ENCODE assay signal across 9 cellular contexts in genomic region chr2:62293490-62294212, GRCh38.
A peak's percentile ranks its signal among the peaks of the same experiment; 100 is the strongest.
DNase-seq lines count a peak whose midpoint lies in the region; ATAC-seq lines count a peak whose summit lies in the region.
"Had no signal": no experiment of that assay in that cellular context is flagged by ENCODE, and none has a peak within 500 bp of the region (broad histone marks: within the 10 kb centered on the region; RNA-seq: fewer than 3 reads in every experiment).

No MANE protein-coding gene starts in this region.

- intact Hi-C loops in dendritic cell treated with granulocyte-macrophage colony-stimulating factor and Interleukin-4, amounts not matched to agents 40 ng/mL and 50 ng/mL, for 4 days (cut with micrococcal nuclease), result no loop called here

- no peaks in the 10 kb centered on the region for H3K36me3 Mint-ChIP-seq in dendritic cell treated with granulocyte-macrophage colony-stimulating factor and Interleukin-4, amounts not matched to agents 40 ng/mL and 50 ng/mL, for 4 days (ENCODE audit: low read depth)
- H3K36me3 Mint-ChIP-seq in activated naive CD8-positive, alpha-beta T cell treated with anti-CD3 and anti-CD28 coated beads for 36 hours, result no peaks in the 10 kb centered on the region

- H3K4me1 Mint-ChIP-seq in dendritic cell treated with granulocyte-macrophage colony-stimulating factor and Interleukin-4, amounts not matched to agents 40 ng/mL and 50 ng/mL, for 4 days (ENCODE audit: low read depth), result peaks cover 10% of the 10 kb centered on the region
- peaks cover 15% of the 10 kb centered on the region for H3K4me1 Mint-ChIP-seq in activated naive CD8-positive, alpha-beta T cell treated with anti-CD3 and anti-CD28 coated beads for 36 hours
- H3K4me1 Mint-ChIP-seq: neural crest cell had no signal

- DNase-seq in NCI-H748 (lab: John Stamatoyannopoulos, UW; ENCODE audit: unreplicated experiment), result peak; percentile 48
- no peak for DNase-seq in NCI-H748 treated with DMSO at 0.1 percent for 48 hours (lab: John Stamatoyannopoulos, UW)
- peak; percentile 84 for DNase-seq in NCI-H2029 (lab: John Stamatoyannopoulos, UW)
- DNase-seq in mesenteric fat pad (ENCODE audit: low spot score), result peak; percentile 90
- DNase-seq in activated naive CD8-positive, alpha-beta T cell treated with anti-CD3 and anti-CD28 coated beads for 36 hours, result no peak

- peak overlapping the region; percentile 45 for H3K27ac Mint-ChIP-seq in dendritic cell treated with granulocyte-macrophage colony-stimulating factor and Interleukin-4, amounts not matched to agents 40 ng/mL and 50 ng/mL, for 4 days
- H3K27ac Mint-ChIP-seq in activated naive CD8-positive, alpha-beta T cell treated with anti-CD3 and anti-CD28 coated beads for 36 hours, result no peak overlapping the region

- H3K4me3 Mint-ChIP-seq in dendritic cell treated with granulocyte-macrophage colony-stimulating factor and Interleukin-4, amounts not matched to agents 40 ng/mL and 50 ng/mL, for 4 days, result no peak overlapping the region
- H3K4me3 Mint-ChIP-seq in activated naive CD8-positive, alpha-beta T cell treated with anti-CD3 and anti-CD28 coated beads for 36 hours, result no peak overlapping the region
- H3K4me3 Mint-ChIP-seq: neural crest cell had no signal

- H3K9me3 Mint-ChIP-seq in dendritic cell treated with granulocyte-macrophage colony-stimulating factor and Interleukin-4, amounts not matched to agents 40 ng/mL and 50 ng/mL, for 4 days, result no peaks in the 10 kb centered on the region
- no peaks in the 10 kb centered on the region for H3K9me3 Mint-ChIP-seq in activated naive CD8-positive, alpha-beta T cell treated with anti-CD3 and anti-CD28 coated beads for 36 hours
- H3K9me3 Mint-ChIP-seq: neural crest cell had no signal

- ATAC-seq in GM19395 (IDR thresholded peaks at IDR 0.05; ENCODE audit: unreplicated experiment) (no peak), HG02852 (IDR thresholded peaks at IDR 0.05; ENCODE audit: unreplicated experiment) (no peak)

- H3K27me3 Mint-ChIP-seq in dendritic cell treated with granulocyte-macrophage colony-stimulating factor and Interleukin-4, amounts not matched to agents 40 ng/mL and 50 ng/mL, for 4 days, result no peaks in the 10 kb centered on the region
- H3K27me3 Mint-ChIP-seq in activated naive CD8-positive, alpha-beta T cell treated with anti-CD3 and anti-CD28 coated beads for 36 hours, result no peaks in the 10 kb centered on the region

Comparison
In these comparisons a context has a peak if more than half of its experiments do, and no peak if none do; other contexts are left out.
1. DNase-seq: peak in NCI-H748 (single experiment), NCI-H2029 (single experiment) and mesenteric fat pad (single experiment); none in NCI-H748 treated with DMSO at 0.1 percent for 48 hours (single experiment) and activated naive CD8-positive, alpha-beta T cell treated with anti-CD3 and anti-CD28 coated beads for 36 hours (single experiment).